ENCODE assay signal across 22 cellular contexts in the genomic region with DNA sequence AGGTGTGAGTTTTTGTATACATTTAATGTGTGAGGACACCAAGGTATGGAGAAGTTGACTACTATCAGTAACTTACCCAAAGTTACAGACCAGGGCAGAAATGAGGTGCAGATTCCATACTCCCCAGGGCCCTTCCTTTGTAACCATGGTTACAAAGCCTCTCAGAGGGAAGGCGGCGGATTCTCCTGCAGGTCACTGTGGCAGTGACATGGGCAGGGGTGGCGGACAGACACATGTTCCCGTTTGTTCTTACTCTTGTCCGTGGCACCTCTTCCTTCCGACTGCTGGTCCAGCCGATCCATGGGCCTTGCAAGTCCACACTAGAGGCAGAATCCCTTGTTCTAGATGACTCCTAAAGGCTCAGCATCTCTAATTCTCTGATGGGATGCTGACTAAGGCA. TPM values are rescaled to one million over a fixed set of nuclear protein-coding genes. Genes with fewer than 3 reads are reported as not detected.
A peak's percentile ranks its signal among the peaks of the same experiment; 100 is the strongest.
DNase-seq lines count a peak whose midpoint lies in the region; ATAC-seq, FAIRE-seq and TF ChIP-seq lines count a peak whose summit lies in the region.
"Had no signal": no experiment of that assay in that cellular context is flagged by ENCODE, and none has a peak within 500 bp of the region (broad histone marks: within the 10 kb centered on the region; RNA-seq: fewer than 3 reads in every experiment).

No MANE protein-coding gene starts in this region.

- H3K9me3 ChIP-seq in astrocyte (ENCODE audit: insufficient read depth, low read depth, low read length) (no peaks in the 10 kb centered on the region), tibial nerve (no peaks in the 10 kb centered on the region)
- H3K9me3 ChIP-seq in effector memory CD4-positive, alpha-beta T cell (ENCODE audit: control insufficient read depth, low read length): no peaks in the 10 kb centered on the region
- H3K9me3 ChIP-seq: A549, MG63, Peyer's patch had no signal

- H3K27me3 Mint-ChIP-seq in CD14-positive monocyte (ENCODE audit: low read depth in 3 of 3) (peaks cover 1 to 3% (median 1%) of the 10 kb centered on the region in 3 donors), astrocyte (ENCODE audit: low read depth, unreplicated experiment) (peaks cover 46% of the 10 kb centered on the region)

- TF ChIP-seq EP300 in tibial nerve (IDR thresholded peaks at IDR 0.05): no peak

- peaks cover 83% of the 10 kb centered on the region for H3K4me1 Mint-ChIP-seq in CD14-positive monocyte
- H3K4me1 Mint-ChIP-seq in astrocyte (ENCODE audit: low read depth, unreplicated experiment): peaks cover 3% of the 10 kb centered on the region

- peaks cover 0 to 3% (median 0%) of the 10 kb centered on the region in 7 donors for H3K9me3 Mint-ChIP-seq in CD14-positive monocyte
- H3K9me3 Mint-ChIP-seq in astrocyte (ENCODE audit: unreplicated experiment): no peaks in the 10 kb centered on the region
- H3K9me3 Mint-ChIP-seq: CD4-positive, alpha-beta T cell had no signal

- FAIRE-seq in astrocyte (lab: Jason Lieb, UNC): no peak
- FAIRE-seq: A549, GM12891 had no signal

- H3K79me2 ChIP-seq in astrocyte (ENCODE audit: insufficient read depth, low read length): no peaks in the 10 kb centered on the region

- 79 to 88% methylated on average over 7 of the region's 7 CpGs for WGBS in tibial nerve, 2 donors

- intact Hi-C loops in CD14-positive monocyte (cut with micrococcal nuclease) (no loop called here), posterior vena cava (cut with DNase I) (no loop called here)

- no peak overlapping the region for H3K4me3 ChIP-seq in astrocyte (ENCODE audit: insufficient read depth, low read depth, low read length)
- H3K4me3 ChIP-seq in tibial nerve: no peak overlapping the region
- H3K4me3 ChIP-seq in effector memory CD4-positive, alpha-beta T cell (ENCODE audit: insufficient read depth, low read depth, low read length, poor library complexity, severe bottlenecking): no peak overlapping the region
- H3K4me3 ChIP-seq: A549, MG63, Peyer's patch had no signal

- no peak overlapping the region for H3K4me3 Mint-ChIP-seq in CD14-positive monocyte
- H3K4me3 Mint-ChIP-seq in astrocyte (ENCODE audit: unreplicated experiment): no peak overlapping the region
- H3K4me3 Mint-ChIP-seq: CD4-positive, alpha-beta T cell had no signal

- DNase-seq in CD14-positive monocyte (ENCODE audit: low spot score) (peak; percentile 26), astrocyte (ENCODE audit: low read depth) (no peak), iPS-NIHi7 (ENCODE audit: extremely low spot score) (peak; percentile 41), posterior vena cava (ENCODE audit: low spot score) (peak; percentile 42), NK-92 (lab: John Stamatoyannopoulos, UW; ENCODE audit: unreplicated experiment) (no peak), tibial nerve (ENCODE audit: low spot score in 2 of 2) (no peak)
- no peak for DNase-seq in effector memory CD4-positive, alpha-beta T cell
- DNase-seq: Calu3; CD4-positive, alpha-beta T cell; DMS79; MG63; NCI-H1092 treated with DMSO at 0.1 percent for 48 hours; NCI-H187 treated with DMSO at 0.1 percent for 48 hours; NCI-H2171; NCI-H510A; Peyer's patch; SHP77 had no signal

- H3K27me3 ChIP-seq in astrocyte (ENCODE audit: insufficient read depth, low read length) (peaks cover 49% of the 10 kb centered on the region), tibial nerve (no peaks in the 10 kb centered on the region)
- no peaks in the 10 kb centered on the region for H3K27me3 ChIP-seq in effector memory CD4-positive, alpha-beta T cell (replicated peaks; ENCODE audit: control insufficient read depth, insufficient read depth, low read length, poor library complexity, severe bottlenecking)
- H3K27me3 ChIP-seq: MG63, Peyer's patch had no signal

- TF ChIP-seq POLR2A in tibial nerve (IDR thresholded peaks at IDR 0.05): no peak

- H4K20me1 ChIP-seq in astrocyte (ENCODE audit: insufficient read depth, low read length): no peaks in the 10 kb centered on the region

- H3K27ac Mint-ChIP-seq in CD14-positive monocyte (peak overlapping the region in 2 of 7 donors; percentile 32 to 58), astrocyte (ENCODE audit: unreplicated experiment) (peak overlapping the region; percentile 14)
- H3K27ac Mint-ChIP-seq: CD4-positive, alpha-beta T cell had no signal

- no peaks in the 10 kb centered on the region for H3K36me3 ChIP-seq in astrocyte (ENCODE audit: insufficient read depth, low read length)
- no peaks in the 10 kb centered on the region for H3K36me3 ChIP-seq in tibial nerve
- H3K36me3 ChIP-seq in effector memory CD4-positive, alpha-beta T cell (ENCODE audit: control insufficient read depth, insufficient read depth, low read length): no peaks in the 10 kb centered on the region
- H3K36me3 ChIP-seq: MG63, Peyer's patch had no signal

- H3K36me3 Mint-ChIP-seq in CD14-positive monocyte (no peaks in the 10 kb centered on the region), astrocyte (ENCODE audit: low read depth, unreplicated experiment) (no peaks in the 10 kb centered on the region)

- H3K27ac ChIP-seq in astrocyte (ENCODE audit: low read depth, low read length) (no peak overlapping the region), tibial nerve (no peak overlapping the region)
- no peak overlapping the region for H3K27ac ChIP-seq in effector memory CD4-positive, alpha-beta T cell (ENCODE audit: insufficient read depth, low read length, poor library complexity, severe bottlenecking)
- H3K27ac ChIP-seq: A549, Peyer's patch had no signal

- peaks cover 4% of the 10 kb centered on the region for H3K4me1 ChIP-seq in astrocyte (ENCODE audit: insufficient read depth, low read length)
- H3K4me1 ChIP-seq in tibial nerve: peaks cover 0 to 43% (median 20%) of the 10 kb centered on the region in 4 donors
- no peaks in the 10 kb centered on the region for H3K4me1 ChIP-seq in effector memory CD4-positive, alpha-beta T cell (ENCODE audit: control insufficient read depth, insufficient read depth, low read length, poor library complexity, severe bottlenecking)
- H3K4me1 ChIP-seq: A549 had no signal

- no peak overlapping the region for H3K9ac ChIP-seq in astrocyte (ENCODE audit: low read length)

- ATAC-seq in HG03135 (IDR thresholded peaks at IDR 0.05; ENCODE audit: unreplicated experiment): no peak
- ATAC-seq: A549, HCT116 had no signal

- no peak overlapping the region for H2AFZ ChIP-seq in astrocyte (ENCODE audit: low read depth, low read length)

- H3K4me2 ChIP-seq in astrocyte (ENCODE audit: low read length): no peak overlapping the region
- H3K4me2 ChIP-seq: A549 had no signal

- TF ChIP-seq CTCF in CD14-positive monocyte (IDR thresholded peaks at IDR 0.05) (no peak), astrocyte (IDR thresholded peaks at IDR 0.05; ENCODE audit: insufficient read depth, low read depth, low read length) (no peak), tibial nerve (IDR thresholded peaks at IDR 0.05) (no peak)

RNA-seq across cellular contexts. Expression of gene PDYN, which starts 43.0 kb away (rescaled TPM):
- polyA plus RNA-seq in CD14-positive monocyte: not detected
- total RNA-seq in astrocyte (not detected in 2 replicates), posterior vena cava (not detected), tibial nerve (not detected)
- total RNA-seq: Calu3; CD4-positive, alpha-beta T cell; G401; Peyer's patch had no signal
- polyA plus RNA-seq: A549 had no signal

RNA-seq across cellular contexts. Expression of gene SIRPA, which starts 55.6 kb away (rescaled TPM):
- 10 to 100 TPM; 28.4 to 58.3 TPM for polyA plus RNA-seq in CD14-positive monocyte
- total RNA-seq in astrocyte (35.5 and 52.4 TPM in 2 replicates), posterior vena cava (10 to 100 TPM; 39.7 to 42.1 TPM), tibial nerve (10 to 100 TPM; 31.7 to 53.0 (median 41.1) TPM)

Comparison
In these comparisons a context has a peak if more than half of its experiments do, and no peak if none do; other contexts are left out.
1. DNase-seq: peak in CD14-positive monocyte (single experiment), iPS-NIHi7 (single experiment) and posterior vena cava (single experiment); none in astrocyte (single experiment), NK-92 (single experiment), tibial nerve (0 of 2) and effector memory CD4-positive, alpha-beta T cell (0 of 3).